Comparison of ENCODE assay signal across 1 cellular context in genomic region chr2:28684142-28684858, GRCh38.
TF ChIP-seq lines count a peak whose summit lies in the region.

No MANE protein-coding gene starts in this region.

TF ChIP-seq in K562, 482 proteins besides CTCF, POLR2A, EP300 and RAD21 (continued from another document and continues in another):
- TF ChIP-seq FOXO4 (CRISPR knock-in tag; IDR thresholded peaks at IDR 0.05) = no peak
- TF ChIP-seq SREBF1 (IDR thresholded peaks at IDR 0.05; ENCODE audit: borderline replicate concordance, low read depth, low read length) = no peak
- TF ChIP-seq POLR2AphosphoS2 (IDR thresholded peaks at IDR 0.05; ENCODE audit: low read length) = no peak
- peak; percentile 85 for TF ChIP-seq ARID1B (IDR thresholded peaks at IDR 0.05)
- TF ChIP-seq BMI1 (IDR thresholded peaks at IDR 0.05; ENCODE audit: low read length) = no peak
- TF ChIP-seq ZHX1 (conservative IDR thresholded peaks at IDR 0.05; ENCODE audit: low read length) = no peak
- no peak for TF ChIP-seq CREB3 (tag; conservative IDR thresholded peaks at IDR 0.05; ENCODE audit: low read depth)
- no peak for TF ChIP-seq FOXK1 (CRISPR knock-in tag; IDR thresholded peaks at IDR 0.05; ENCODE audit: borderline replicate concordance)
- TF ChIP-seq HEY1 (CRISPR knock-in tag; IDR thresholded peaks at IDR 0.05; ENCODE audit: borderline replicate concordance) = no peak
- peak; percentile 57 for TF ChIP-seq TCF3 (CRISPR knock-in tag; IDR thresholded peaks at IDR 0.05)
- peak; percentile 79; the same call in 1 of the 2 replicates for TF ChIP-seq MECOM (CRISPR knock-in tag; IDR thresholded peaks at IDR 0.05)
- TF ChIP-seq ZNF436 (CRISPR knock-in tag; IDR thresholded peaks at IDR 0.05) = no peak
- peak; percentile 73 for TF ChIP-seq CXXC5 (CRISPR knock-in tag; IDR thresholded peaks at IDR 0.05)
- TF ChIP-seq ZNF644 (tag; IDR thresholded peaks at IDR 0.05; ENCODE audit: low read depth) = no peak
- TF ChIP-seq TBL1XR1 (IDR thresholded peaks at IDR 0.05; ENCODE audit: low read length in 2 of 2) = no peak; a peak in 1 of 4 replicates
- TF ChIP-seq MCM3 (IDR thresholded peaks at IDR 0.05) = no peak
- TF ChIP-seq BCOR (IDR thresholded peaks at IDR 0.05) = no peak
- peak; percentile 33; the same call in 1 of the 2 replicates for TF ChIP-seq NFIC (IDR thresholded peaks at IDR 0.05)
- no peak for TF ChIP-seq NKRF (IDR thresholded peaks at IDR 0.05; ENCODE audit: borderline replicate concordance)
- TF ChIP-seq ETV5 (CRISPR knock-in tag; IDR thresholded peaks at IDR 0.05; ENCODE audit: low read depth) = no peak
- no peak for TF ChIP-seq MLX (CRISPR knock-in tag; conservative IDR thresholded peaks at IDR 0.05)
- no peak for TF ChIP-seq ZBTB40 (IDR thresholded peaks at IDR 0.05)
- TF ChIP-seq ZBTB40 (CRISPR knock-in tag; IDR thresholded peaks at IDR 0.05) = no peak
- TF ChIP-seq RBFOX2 (IDR thresholded peaks at IDR 0.05; ENCODE audit: low read depth, low read length) = no peak
- TF ChIP-seq NELFE (IDR thresholded peaks at IDR 0.05; ENCODE audit: insufficient read depth, insufficient read length) = no peak
- TF ChIP-seq REST (CRISPR knock-in tag; IDR thresholded peaks at IDR 0.05; ENCODE audit: low read depth) = no peak
- no peak for TF ChIP-seq TCFL5 (CRISPR knock-in tag; conservative IDR thresholded peaks at IDR 0.05)
- no peak for TF ChIP-seq RNF2 (IDR thresholded peaks at IDR 0.05)
- TF ChIP-seq HMGXB4 (CRISPR knock-in tag; IDR thresholded peaks at IDR 0.05) = no peak
- TF ChIP-seq ATF1 (CRISPR knock-in tag; IDR thresholded peaks at IDR 0.05) = no peak
- 0 out of 2 replicates have a peak, but pooled peaks have one; percentile 17 for TF ChIP-seq ATF1 (tag; IDR thresholded peaks at IDR 0.05)
- no peak for TF ChIP-seq ZNF175 (CRISPR knock-in tag; IDR thresholded peaks at IDR 0.05; ENCODE audit: low read depth)
